Comparison of ENCODE assay signal across 28 cellular contexts in the genomic region with DNA sequence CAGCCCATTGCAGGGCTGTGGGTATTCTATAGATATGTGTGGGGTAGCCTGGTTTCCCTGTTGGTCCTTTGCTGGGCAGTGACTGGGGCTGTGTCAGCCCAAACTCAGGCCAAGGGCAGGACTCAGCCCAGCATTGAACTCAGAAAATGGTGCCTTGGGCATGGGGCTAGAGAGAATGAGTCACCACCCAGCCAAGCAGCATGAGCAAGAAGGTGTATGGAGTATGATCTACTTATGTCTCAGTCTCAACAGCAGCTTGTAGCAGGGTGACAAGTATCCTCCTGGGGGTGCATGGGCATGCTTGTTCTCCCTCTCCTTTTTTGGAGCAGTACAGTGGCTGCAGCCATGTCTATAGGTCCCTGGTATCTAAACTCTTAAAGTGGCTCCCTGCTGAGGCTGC. TPM values are rescaled to one million over a fixed set of nuclear protein-coding genes. Genes with fewer than 3 reads are reported as not detected.
"Had no signal": no experiment of that assay in that cellular context is flagged by ENCODE, and none has a peak within 500 bp of the region (broad histone marks: within the 10 kb centered on the region; RNA-seq: fewer than 3 reads in every experiment).

No MANE protein-coding gene starts in this region.

- H3K27ac ChIP-seq: brain microvascular endothelial cell, SK-N-MC, VCaP had no signal

- DNase-seq: activated CD4-positive, alpha-beta memory T cell treated with anti-CD3 and anti-CD28 coated beads for 36 hours; activated CD4-positive, alpha-beta T cell treated with anti-CD3 and anti-CD28 coated beads, Interleukin-2, amount 10 ng/mL, durations not matched to agents 7 days and 5 days; activated CD4-positive, CD25-positive, alpha-beta regulatory T cell; activated CD8-positive, alpha-beta memory T cell treated with anti-CD3 and anti-CD28 coated beads for 24 hours; activated effector memory CD4-positive, alpha-beta T cell treated with anti-CD3 and anti-CD28 coated beads, Interleukin-2, amount 50 U/mL, for 16 hours; activated naive CD4-positive, alpha-beta T cell treated with anti-CD3 and anti-CD28 coated beads for 36 hours; activated T-cell treated with anti-CD3 and anti-CD28 coated beads, Interleukin-2, amount 50 U/mL, for 4 hours; amygdala; brain microvascular endothelial cell; cerebellar nuclear complex; Kasumi-1; KBM-7; NCI-H1092 treated with DMSO at 0.1 percent for 48 hours; NCI-H1436; NCI-H1694 treated with DMSO at 0.1 percent for 48 hours; NCI-H2029 treated with DMSO at 0.1 percent for 48 hours; NCI-H345; NCI-H510A treated with DMSO at 0.1 percent for 48 hours; NCI-H69; NK-92 treated with Interleukin-12 subunit alpha and Interleukin-12 subunit beta, amount 100 ng/mL, for 24 hours; RPMI8226; T-cell; T-helper 2 cell; T1000 had no signal

- ATAC-seq: activated T-cell treated with anti-CD3 and anti-CD28 coated beads, Interleukin-2, amount 50 U/mL, for 4 hours; Right ventricle myocardium inferior; T-cell had no signal

- H3K27me3 Mint-ChIP-seq: activated CD4-positive, alpha-beta memory T cell treated with anti-CD3 and anti-CD28 coated beads for 36 hours; activated CD4-positive, alpha-beta T cell treated with anti-CD3 and anti-CD28 coated beads, Interleukin-2, amount 10 ng/mL, durations not matched to agents 7 days and 5 days had no signal

- H3K36me3 ChIP-seq: brain microvascular endothelial cell had no signal

- H3K4me3 ChIP-seq: SK-N-MC had no signal

- H3K4me1 Mint-ChIP-seq: activated CD4-positive, alpha-beta T cell treated with anti-CD3 and anti-CD28 coated beads, Interleukin-2, amount 10 ng/mL, durations not matched to agents 7 days and 5 days; T-cell had no signal

- H3K27ac Mint-ChIP-seq: activated CD4-positive, alpha-beta memory T cell treated with anti-CD3 and anti-CD28 coated beads for 36 hours; activated CD4-positive, alpha-beta T cell treated with anti-CD3 and anti-CD28 coated beads, Interleukin-2, amount 10 ng/mL, durations not matched to agents 7 days and 5 days; activated naive CD4-positive, alpha-beta T cell treated with anti-CD3 and anti-CD28 coated beads for 36 hours; activated naive CD8-positive, alpha-beta T cell; T-cell had no signal

- H3K4me3 Mint-ChIP-seq: activated CD4-positive, alpha-beta memory T cell treated with anti-CD3 and anti-CD28 coated beads for 36 hours; activated CD4-positive, alpha-beta T cell treated with anti-CD3 and anti-CD28 coated beads, Interleukin-2, amount 10 ng/mL, durations not matched to agents 7 days and 5 days; activated naive CD4-positive, alpha-beta T cell treated with anti-CD3 and anti-CD28 coated beads for 36 hours; activated naive CD8-positive, alpha-beta T cell; activated T-cell treated with anti-CD3 and anti-CD28 coated beads, Interleukin-2, amount 50 U/mL, for 4 hours; T-cell had no signal

- H3K27me3 ChIP-seq: brain microvascular endothelial cell had no signal

RNA-seq across cellular contexts. Expression of a gene that starts 32.0 kb away (rescaled TPM):
- total RNA-seq: activated CD4-positive, alpha-beta memory T cell treated with anti-CD3 and anti-CD28 coated beads for 36 hours; activated naive CD4-positive, alpha-beta T cell treated with anti-CD3 and anti-CD28 coated beads for 36 hours had no signal
